ENCODE assay signal across 18 cellular contexts in genomic region chr21:44971672-44971995, GRCh38. TPM values are rescaled to one million over a fixed set of nuclear protein-coding genes. Genes with fewer than 3 reads are reported as not detected.
DNase-seq lines count a peak whose midpoint lies in the region; ATAC-seq and TF ChIP-seq lines count a peak whose summit lies in the region.
"Had no signal": no experiment of that assay in that cellular context is flagged by ENCODE, and none has a peak within 500 bp of the region (broad histone marks: within the 10 kb centered on the region; RNA-seq: fewer than 3 reads in every experiment).

No MANE protein-coding gene starts in this region.

- no peaks in the 10 kb centered on the region for H3K27me3 Mint-ChIP-seq in activated CD8-positive, alpha-beta T cell treated with anti-CD3 and anti-CD28 coated beads, Interleukin-2, amount 10 ng/mL, durations not matched to agents 7 days and 5 days (ENCODE audit: low read depth)
- no peaks in the 10 kb centered on the region for H3K27me3 Mint-ChIP-seq in activated CD8-positive, alpha-beta T cell treated with anti-CD3 and anti-CD28 coated beads for 36 hours
- peaks cover 15% of the 10 kb centered on the region for H3K27me3 Mint-ChIP-seq in glutamatergic neuron (ENCODE audit: unreplicated experiment)
- H3K27me3 Mint-ChIP-seq: CD4-positive, alpha-beta T cell had no signal

- peaks cover 31% of the 10 kb centered on the region for H3K4me1 Mint-ChIP-seq in activated CD8-positive, alpha-beta T cell treated with anti-CD3 and anti-CD28 coated beads, Interleukin-2, amount 10 ng/mL, durations not matched to agents 7 days and 5 days (ENCODE audit: low read depth)
- H3K4me1 Mint-ChIP-seq in activated CD8-positive, alpha-beta T cell treated with anti-CD3 and anti-CD28 coated beads for 36 hours (ENCODE audit: low read depth) = peaks cover 18% of the 10 kb centered on the region
- H3K4me1 Mint-ChIP-seq in glutamatergic neuron (ENCODE audit: low read depth, unreplicated experiment) = peaks cover 36% of the 10 kb centered on the region
- H3K4me1 Mint-ChIP-seq in stimulated activated effector memory CD8-positive, alpha-beta T cell treated with anti-CD3 and anti-CD28 coated beads, Interleukin-12 subunit alpha, Interleukin-12 subunit beta, amount 100 ng/mL, for 72 hours = peaks cover 14% of the 10 kb centered on the region

- CTCF ChIA-PET in activated CD8-positive, alpha-beta T cell treated with anti-CD3 and anti-CD28 coated beads, Interleukin-2, amount 10 ng/mL, durations not matched to agents 7 days and 5 days (lab: Charles Lee) = no interaction called here
- CTCF ChIA-PET in activated CD8-positive, alpha-beta T cell treated with anti-CD3 and anti-CD28 coated beads for 36 hours (lab: Charles Lee) = interaction anchor here (0.9 kb wide), 1 partner anchor 22 kb away, joined by 3 read pairs; no protein-coding TSS in a partner anchor
- CTCF ChIA-PET in RWPE1 (lab: Yijun Ruan, JAX) = interaction anchor here (0.7 kb wide), 1 partner anchor 165 kb away, joined by 4 read pairs; no protein-coding TSS in a partner anchor

- peak overlapping the region; percentile 26; the same call in 1 of the 2 replicates for H3K27ac ChIP-seq in RWPE1
- H3K27ac ChIP-seq: 22Rv1 had no signal

- POLR2A ChIA-PET in activated CD8-positive, alpha-beta T cell treated with anti-CD3 and anti-CD28 coated beads, Interleukin-2, amount 10 ng/mL, durations not matched to agents 7 days and 5 days (lab: Charles Lee) = no interaction called here
- POLR2A ChIA-PET in activated CD8-positive, alpha-beta T cell treated with anti-CD3 and anti-CD28 coated beads for 36 hours (lab: Charles Lee) = no interaction called here
- POLR2A ChIA-PET in RWPE1 (lab: Yijun Ruan, JAX; ENCODE audit: low non-redundant PET) = no interaction called here

- no peak for TF ChIP-seq CTCF in activated CD8-positive, alpha-beta T cell treated with anti-CD3 and anti-CD28 coated beads for 36 hours (IDR thresholded peaks at IDR 0.05)
- TF ChIP-seq CTCF in RWPE1 (conservative IDR thresholded peaks at IDR 0.05; ENCODE audit: low read depth) = no peak
- TF ChIP-seq CTCF in glutamatergic neuron (IDR thresholded peaks at IDR 0.05; ENCODE audit: partially characterized antibody, unreplicated experiment) = no peak

- no peak overlapping the region for H3K4me3 Mint-ChIP-seq in activated CD8-positive, alpha-beta T cell treated with anti-CD3 and anti-CD28 coated beads, Interleukin-2, amount 10 ng/mL, durations not matched to agents 7 days and 5 days
- H3K4me3 Mint-ChIP-seq in activated CD8-positive, alpha-beta T cell treated with anti-CD3 and anti-CD28 coated beads for 36 hours = no peak overlapping the region
- peak overlapping the region; percentile 71 for H3K4me3 Mint-ChIP-seq in glutamatergic neuron (ENCODE audit: unreplicated experiment)
- no peak overlapping the region for H3K4me3 Mint-ChIP-seq in stimulated activated effector memory CD8-positive, alpha-beta T cell treated with anti-CD3 and anti-CD28 coated beads, Interleukin-12 subunit alpha, Interleukin-12 subunit beta, amount 100 ng/mL, for 72 hours
- H3K4me3 Mint-ChIP-seq: CD4-positive, alpha-beta T cell had no signal

- intact Hi-C loops in activated CD8-positive, alpha-beta T cell treated with anti-CD3 and anti-CD28 coated beads for 36 hours (cut with micrococcal nuclease) = no loop called here

- H3K36me3 Mint-ChIP-seq in activated CD8-positive, alpha-beta T cell treated with anti-CD3 and anti-CD28 coated beads, Interleukin-2, amount 10 ng/mL, durations not matched to agents 7 days and 5 days (ENCODE audit: low read depth) = peaks cover 20% of the 10 kb centered on the region
- H3K36me3 Mint-ChIP-seq in activated CD8-positive, alpha-beta T cell treated with anti-CD3 and anti-CD28 coated beads for 36 hours (ENCODE audit: low read depth) = peaks cover 8% of the 10 kb centered on the region
- peaks cover 4% of the 10 kb centered on the region for H3K36me3 Mint-ChIP-seq in glutamatergic neuron (ENCODE audit: unreplicated experiment)
- peaks cover 22% of the 10 kb centered on the region for H3K36me3 Mint-ChIP-seq in stimulated activated effector memory CD8-positive, alpha-beta T cell treated with anti-CD3 and anti-CD28 coated beads, Interleukin-12 subunit alpha, Interleukin-12 subunit beta, amount 100 ng/mL, for 72 hours

- no peak for DNase-seq in activated CD8-positive, alpha-beta T cell treated with anti-CD3 and anti-CD28 coated beads, Interleukin-2, amount 10 ng/mL, durations not matched to agents 7 days and 5 days
- DNase-seq in activated CD8-positive, alpha-beta T cell treated with anti-CD3 and anti-CD28 coated beads for 36 hours = no peak
- DNase-seq in RWPE1 (ENCODE audit: low spot score) (no peak), glutamatergic neuron (no peak), AG20443 (ENCODE audit: low spot score) (no peak), NOMO-1 (lab: John Stamatoyannopoulos, UW; ENCODE audit: unreplicated experiment in 2 of 2) (no peak)
- no peak for DNase-seq in stimulated activated effector memory CD8-positive, alpha-beta T cell treated with anti-CD3 and anti-CD28 coated beads, Interleukin-12 subunit alpha, Interleukin-12 subunit beta, amount 100 ng/mL, for 72 hours (ENCODE audit: low spot score in 2 of 2)
- DNase-seq: Caco-2; CD4-positive, alpha-beta T cell; GF-D8; NCI-H1105; NCI-H1694; NCI-H2081 treated with DMSO at 0.1 percent for 48 hours; NCI-H748 treated with DMSO at 0.1 percent for 48 hours; SHP77 treated with DMSO at 0.1 percent for 48 hours had no signal

- H3K27ac Mint-ChIP-seq in activated CD8-positive, alpha-beta T cell treated with anti-CD3 and anti-CD28 coated beads, Interleukin-2, amount 10 ng/mL, durations not matched to agents 7 days and 5 days = peak overlapping the region; percentile 43
- H3K27ac Mint-ChIP-seq in activated CD8-positive, alpha-beta T cell treated with anti-CD3 and anti-CD28 coated beads for 36 hours = no peak overlapping the region
- peak overlapping the region; percentile 93 for H3K27ac Mint-ChIP-seq in glutamatergic neuron (ENCODE audit: unreplicated experiment)
- H3K27ac Mint-ChIP-seq in stimulated activated effector memory CD8-positive, alpha-beta T cell treated with anti-CD3 and anti-CD28 coated beads, Interleukin-12 subunit alpha, Interleukin-12 subunit beta, amount 100 ng/mL, for 72 hours = peak overlapping the region; percentile 50
- H3K27ac Mint-ChIP-seq: CD4-positive, alpha-beta T cell had no signal

- no peak for ATAC-seq in activated CD8-positive, alpha-beta T cell treated with anti-CD3 and anti-CD28 coated beads, Interleukin-2, amount 10 ng/mL, durations not matched to agents 7 days and 5 days
- ATAC-seq in activated CD8-positive, alpha-beta T cell treated with anti-CD3 and anti-CD28 coated beads for 36 hours = no peak
- ATAC-seq in stimulated activated effector memory CD8-positive, alpha-beta T cell treated with anti-CD3 and anti-CD28 coated beads, Interleukin-12 subunit alpha, Interleukin-12 subunit beta, amount 100 ng/mL, for 72 hours = no peak
- ATAC-seq in HG03432 (IDR thresholded peaks at IDR 0.05; ENCODE audit: unreplicated experiment) = no peak

- no peaks in the 10 kb centered on the region for H3K9me3 Mint-ChIP-seq in activated CD8-positive, alpha-beta T cell treated with anti-CD3 and anti-CD28 coated beads, Interleukin-2, amount 10 ng/mL, durations not matched to agents 7 days and 5 days (ENCODE audit: insufficient read depth)
- H3K9me3 Mint-ChIP-seq in activated CD8-positive, alpha-beta T cell treated with anti-CD3 and anti-CD28 coated beads for 36 hours = no peaks in the 10 kb centered on the region
- H3K9me3 Mint-ChIP-seq in glutamatergic neuron (ENCODE audit: unreplicated experiment) = peaks cover 6% of the 10 kb centered on the region
- H3K9me3 Mint-ChIP-seq in stimulated activated effector memory CD8-positive, alpha-beta T cell treated with anti-CD3 and anti-CD28 coated beads, Interleukin-12 subunit alpha, Interleukin-12 subunit beta, amount 100 ng/mL, for 72 hours = no peaks in the 10 kb centered on the region
- H3K9me3 Mint-ChIP-seq: CD4-positive, alpha-beta T cell had no signal

RNA-seq across cellular contexts. Expression of gene SLX9, which starts 31.8 kb away (rescaled TPM):
- total RNA-seq in activated CD8-positive, alpha-beta T cell treated with anti-CD3 and anti-CD28 coated beads, Interleukin-2, amount 10 ng/mL, durations not matched to agents 7 days and 5 days = 10 to 100 TPM; 56.6 to 60.4 TPM
- total RNA-seq in activated CD8-positive, alpha-beta T cell treated with anti-CD3 and anti-CD28 coated beads for 36 hours = 10 to 100 TPM; 76.0 to 76.5 TPM
- 30.7 TPM for total RNA-seq in glutamatergic neuron (ENCODE audit: unreplicated experiment)

RNA-seq across cellular contexts. Expression of gene ITGB2, which starts 50.9 kb away (rescaled TPM):
- 100 to 1,000 TPM; 503 to 530 TPM for total RNA-seq in activated CD8-positive, alpha-beta T cell treated with anti-CD3 and anti-CD28 coated beads, Interleukin-2, amount 10 ng/mL, durations not matched to agents 7 days and 5 days
- 100 to 1,000 TPM; 340 to 343 TPM for total RNA-seq in activated CD8-positive, alpha-beta T cell treated with anti-CD3 and anti-CD28 coated beads for 36 hours
- 0.91 TPM for total RNA-seq in glutamatergic neuron (ENCODE audit: unreplicated experiment)
- total RNA-seq: RPMI7951 had no signal

Comparison
In these comparisons a context has a peak if more than half of its experiments do, and no peak if none do; other contexts are left out.
1. RNA of gene ITGB2, which starts 50.9 kb away (total RNA-seq): 503 to 530 TPM in activated CD8-positive, alpha-beta T cell treated with anti-CD3 and anti-CD28 coated beads, Interleukin-2, amount 10 ng/mL, durations not matched to agents 7 days and 5 days and 340 to 343 TPM in activated CD8-positive, alpha-beta T cell treated with anti-CD3 and anti-CD28 coated beads for 36 hours; 0.91 TPM in glutamatergic neuron (single experiment); every median in the first group is over 100 times any median in the second.